In genomic region chr4:126906466-126906865, GRCh38 we compare ENCODE assay signal across 1 cellular context.
TF ChIP-seq lines count a peak whose summit lies in the region.

No MANE protein-coding gene starts in this region.

TF ChIP-seq in K562, 482 proteins besides CTCF, POLR2A, EP300 and RAD21 (continued from another document):
- no peak for TF ChIP-seq MEIS2 (IDR thresholded peaks at IDR 0.05; ENCODE audit: partially characterized antibody)
- no peak for TF ChIP-seq ZNF165 (CRISPR knock-in tag; IDR thresholded peaks at IDR 0.05; ENCODE audit: borderline replicate concordance)
- no peak for TF ChIP-seq TAF1 (IDR thresholded peaks at IDR 0.05; ENCODE audit: control insufficient read depth, extremely low read depth, insufficient read depth, low read length, severe bottlenecking)
- no peak for TF ChIP-seq ZNF436 (CRISPR knock-in tag; IDR thresholded peaks at IDR 0.05)
- TF ChIP-seq KDM5B (IDR thresholded peaks at IDR 0.05; ENCODE audit: insufficient replicate concordance, low read depth, low read length), result no peak
- TF ChIP-seq MCM5 (IDR thresholded peaks at IDR 0.05; ENCODE audit: low read depth), result no peak
- no peak for TF ChIP-seq SMC3 (conservative IDR thresholded peaks at IDR 0.05; ENCODE audit: insufficient read depth, low read depth, low read length)
- TF ChIP-seq RNF2 (IDR thresholded peaks at IDR 0.05), result no peak
- TF ChIP-seq E2F3 (CRISPR knock-in tag; IDR thresholded peaks at IDR 0.05), result no peak
- no peak for TF ChIP-seq CHD2 (IDR thresholded peaks at IDR 0.05; ENCODE audit: low read depth, low read length)
TF ChIP-seq in K562: peak in this region for 0.
